32 cellular contexts compared by ENCODE assay signal in genomic region chr11:20192151-20192550, GRCh38.
"Had no signal": no experiment of that assay in that cellular context is flagged by ENCODE, and none has a peak within 500 bp of the region (broad histone marks: within the 10 kb centered on the region; RNA-seq: fewer than 3 reads in every experiment).

No MANE protein-coding gene starts in this region.

- ATAC-seq: activated CD8-positive, alpha-beta T cell treated with anti-CD3 and anti-CD28 coated beads for 36 hours; activated T-cell treated with anti-CD3 and anti-CD28 coated beads, Interleukin-2, amount 50 U/mL, for 72 hours; activated T-helper 17 cell treated with anti-CD3 and anti-CD28 coated beads, Interleukin-2, amount 50 U/mL, for 72 hours; PC-3; Right ventricle myocardium inferior had no signal

- DNase-seq: activated CD4-positive, alpha-beta T cell treated with anti-CD3 and anti-CD28 coated beads, Interleukin-2, amount 10 ng/mL, durations not matched to agents 24 days and 14 days; activated CD4-positive, alpha-beta T cell treated with anti-CD3 and anti-CD28 coated beads, Interleukin-2, amount 50 U/mL, for 4 hours; activated CD8-positive, alpha-beta T cell treated with anti-CD3 and anti-CD28 coated beads for 36 hours; activated effector memory CD4-positive, alpha-beta T cell treated with anti-CD3 and anti-CD28 coated beads, Interleukin-2, amount 50 U/mL, for 16 hours; activated naive CD4-positive, alpha-beta T cell; activated naive CD4-positive, alpha-beta T cell treated with anti-CD3 and anti-CD28 coated beads, Interleukin-2, amount 50 U/mL, for 16 hours; activated naive CD8-positive, alpha-beta T cell treated with anti-CD3 and anti-CD28 coated beads for 36 hours; activated T-cell treated with anti-CD3 and anti-CD28 coated beads, Interleukin-2, amount 50 U/mL, for 1 hour; activated T-cell treated with anti-CD3 and anti-CD28 coated beads, Interleukin-2, amount 50 U/mL, for 72 hours; amniotic stem cell; aorta; brain microvascular endothelial cell; central memory CD4-positive, alpha-beta T cell; Kasumi-1; KG1; MG63; NCI-H1048; NCI-H1105 treated with DMSO at 0.1 percent for 48 hours; NCI-H1436; NCI-H1694; NCI-H2029 treated with DMSO at 0.1 percent for 48 hours; NCI-H2107; NCI-H510A; NCI-H69; NK-92 treated with Interleukin-12 subunit alpha and Interleukin-12 subunit beta, amount 100 ng/mL, for 24 hours; PC-3; Peyer's patch; SIG-M5 had no signal

- H3K4me3 Mint-ChIP-seq: activated CD4-positive, alpha-beta T cell treated with anti-CD3 and anti-CD28 coated beads, Interleukin-2, amount 10 ng/mL, durations not matched to agents 24 days and 14 days; activated CD8-positive, alpha-beta T cell treated with anti-CD3 and anti-CD28 coated beads for 36 hours; activated naive CD8-positive, alpha-beta T cell treated with anti-CD3 and anti-CD28 coated beads for 36 hours; activated T-cell treated with anti-CD3 and anti-CD28 coated beads, Interleukin-2, amount 50 U/mL, for 72 hours; activated T-helper 17 cell treated with anti-CD3 and anti-CD28 coated beads, Interleukin-2, amount 50 U/mL, for 72 hours; T-helper 1 cell treated with Interleukin-12 subunit alpha and Interleukin-12 subunit beta and Interleukin-4 antibody, amounts not matched to agents 30 μg/mL and 1 μg/mL, for 36 hours; T-helper 2 cell treated with Interferon-gamma antibody and Interleukin-4, amounts not matched to agents 5 μg/mL and 100 μg/mL, for 36 hours had no signal

- H3K27ac Mint-ChIP-seq: activated CD4-positive, alpha-beta T cell treated with anti-CD3 and anti-CD28 coated beads, Interleukin-2, amount 10 ng/mL, durations not matched to agents 24 days and 14 days; activated CD8-positive, alpha-beta T cell treated with anti-CD3 and anti-CD28 coated beads for 36 hours; activated naive CD8-positive, alpha-beta T cell treated with anti-CD3 and anti-CD28 coated beads for 36 hours; activated T-cell treated with anti-CD3 and anti-CD28 coated beads, Interleukin-2, amount 50 U/mL, for 72 hours; activated T-helper 17 cell treated with anti-CD3 and anti-CD28 coated beads, Interleukin-2, amount 50 U/mL, for 72 hours; T-helper 1 cell treated with Interleukin-12 subunit alpha and Interleukin-12 subunit beta and Interleukin-4 antibody, amounts not matched to agents 30 μg/mL and 1 μg/mL, for 36 hours; T-helper 2 cell treated with Interferon-gamma antibody and Interleukin-4, amounts not matched to agents 5 μg/mL and 100 μg/mL, for 36 hours had no signal

- H3K9me3 Mint-ChIP-seq: activated CD4-positive, alpha-beta T cell treated with anti-CD3 and anti-CD28 coated beads, Interleukin-2, amount 10 ng/mL, durations not matched to agents 24 days and 14 days; activated CD8-positive, alpha-beta T cell treated with anti-CD3 and anti-CD28 coated beads for 36 hours; activated naive CD8-positive, alpha-beta T cell treated with anti-CD3 and anti-CD28 coated beads for 36 hours; activated T-cell treated with anti-CD3 and anti-CD28 coated beads, Interleukin-2, amount 50 U/mL, for 72 hours; activated T-helper 17 cell treated with anti-CD3 and anti-CD28 coated beads, Interleukin-2, amount 50 U/mL, for 72 hours; T-helper 1 cell treated with Interleukin-12 subunit alpha and Interleukin-12 subunit beta and Interleukin-4 antibody, amounts not matched to agents 30 μg/mL and 1 μg/mL, for 36 hours; T-helper 2 cell treated with Interferon-gamma antibody and Interleukin-4, amounts not matched to agents 5 μg/mL and 100 μg/mL, for 36 hours had no signal

- H3K36me3 Mint-ChIP-seq: activated naive CD8-positive, alpha-beta T cell treated with anti-CD3 and anti-CD28 coated beads for 36 hours had no signal

- H3K4me1 Mint-ChIP-seq: activated CD4-positive, alpha-beta T cell treated with anti-CD3 and anti-CD28 coated beads, Interleukin-2, amount 10 ng/mL, durations not matched to agents 24 days and 14 days; activated naive CD8-positive, alpha-beta T cell treated with anti-CD3 and anti-CD28 coated beads for 36 hours; activated T-helper 17 cell treated with anti-CD3 and anti-CD28 coated beads, Interleukin-2, amount 50 U/mL, for 72 hours had no signal
